12 cellular contexts compared by ENCODE assay signal in genomic region chr6:144758602-144759001, GRCh38.
DNase-seq lines count a peak whose midpoint lies in the region; ATAC-seq and TF ChIP-seq lines count a peak whose summit lies in the region.
"Had no signal": no experiment of that assay in that cellular context is flagged by ENCODE, and none has a peak within 500 bp of the region (broad histone marks: within the 10 kb centered on the region; RNA-seq: fewer than 3 reads in every experiment).

No MANE protein-coding gene starts in this region.

- H3K27ac ChIP-seq in ascending aorta (no peak overlapping the region), body of pancreas (no peak overlapping the region)

- TF ChIP-seq CTCF in astrocyte of the spinal cord (IDR thresholded peaks at IDR 0.05; ENCODE audit: low read depth, low read length) (no peak), retinal pigment epithelial cell (conservative IDR thresholded peaks at IDR 0.05; ENCODE audit: low read depth, low read length) (no peak), ascending aorta (IDR thresholded peaks at IDR 0.05) (no peak), body of pancreas (IDR thresholded peaks at IDR 0.05) (no peak)

- H3K9me3 ChIP-seq in ascending aorta (no peaks in the 10 kb centered on the region), body of pancreas (no peaks in the 10 kb centered on the region)

- POLR2A ChIA-PET in activated CD4-positive, alpha-beta T cell treated with anti-CD3 and anti-CD28 coated beads for 36 hours (lab: Charles Lee), result no interaction called here
- POLR2A ChIA-PET in activated CD4-positive, alpha-beta T cell treated with anti-CD3 and anti-CD28 coated beads, Interleukin-2, amount 10 ng/mL, durations not matched to agents 7 days and 5 days (lab: Charles Lee), result no interaction called here

- 72 to 78% methylated on average over 3 of the region's 3 CpGs for WGBS in body of pancreas, 2 donors

- no peak for TF ChIP-seq POLR2A in body of pancreas (IDR thresholded peaks at IDR 0.05)

- CTCF ChIA-PET in activated CD4-positive, alpha-beta T cell treated with anti-CD3 and anti-CD28 coated beads for 36 hours (lab: Charles Lee), result no interaction called here
- CTCF ChIA-PET in activated CD4-positive, alpha-beta T cell treated with anti-CD3 and anti-CD28 coated beads, Interleukin-2, amount 10 ng/mL, durations not matched to agents 7 days and 5 days (lab: Charles Lee), result no interaction called here

- H3K4me3 ChIP-seq in astrocyte of the spinal cord (ENCODE audit: low read depth, low read length) (no peak overlapping the region), retinal pigment epithelial cell (ENCODE audit: low read length) (no peak overlapping the region), ascending aorta (no peak overlapping the region), body of pancreas (no peak overlapping the region)

- H3K27ac Mint-ChIP-seq in activated CD4-positive, alpha-beta T cell treated with anti-CD3 and anti-CD28 coated beads for 36 hours, result no peak overlapping the region
- no peak overlapping the region for H3K27ac Mint-ChIP-seq in activated CD4-positive, alpha-beta T cell treated with anti-CD3 and anti-CD28 coated beads, Interleukin-2, amount 10 ng/mL, durations not matched to agents 7 days and 5 days
- H3K27ac Mint-ChIP-seq: brain had no signal

- peaks cover 8% of the 10 kb centered on the region for H3K36me3 Mint-ChIP-seq in activated CD4-positive, alpha-beta T cell treated with anti-CD3 and anti-CD28 coated beads for 36 hours (ENCODE audit: low read depth)
- H3K36me3 Mint-ChIP-seq in activated CD4-positive, alpha-beta T cell treated with anti-CD3 and anti-CD28 coated beads, Interleukin-2, amount 10 ng/mL, durations not matched to agents 7 days and 5 days (ENCODE audit: low read depth), result peaks cover 35% of the 10 kb centered on the region

- peak; percentile 68 for ATAC-seq in activated CD4-positive, alpha-beta T cell treated with anti-CD3 and anti-CD28 coated beads for 36 hours
- ATAC-seq in HG03442 (IDR thresholded peaks at IDR 0.05; ENCODE audit: unreplicated experiment) (peak; percentile 46), esophagus mucosa (no peak), body of pancreas (no peak)
- ATAC-seq: left colon had no signal

- no peaks in the 10 kb centered on the region for H3K9me3 Mint-ChIP-seq in activated CD4-positive, alpha-beta T cell treated with anti-CD3 and anti-CD28 coated beads for 36 hours (ENCODE audit: low read depth)
- H3K9me3 Mint-ChIP-seq in activated CD4-positive, alpha-beta T cell treated with anti-CD3 and anti-CD28 coated beads, Interleukin-2, amount 10 ng/mL, durations not matched to agents 7 days and 5 days, result no peaks in the 10 kb centered on the region
- H3K9me3 Mint-ChIP-seq: brain had no signal

- intact Hi-C loops in activated CD4-positive, alpha-beta T cell treated with anti-CD3 and anti-CD28 coated beads for 36 hours (cut with DNase I, micrococcal nuclease), result no loop called here
- intact Hi-C loops in ascending aorta (cut with DNase I) (no loop called here), body of pancreas (cut with DNase I) (no loop called here)

- no peak overlapping the region for H3K4me3 Mint-ChIP-seq in activated CD4-positive, alpha-beta T cell treated with anti-CD3 and anti-CD28 coated beads for 36 hours
- H3K4me3 Mint-ChIP-seq in activated CD4-positive, alpha-beta T cell treated with anti-CD3 and anti-CD28 coated beads, Interleukin-2, amount 10 ng/mL, durations not matched to agents 7 days and 5 days, result no peak overlapping the region
- H3K4me3 Mint-ChIP-seq: brain had no signal

- H3K36me3 ChIP-seq in ascending aorta, result peaks cover 0 to 26% of the 10 kb centered on the region in 2 donors
- no peaks in the 10 kb centered on the region for H3K36me3 ChIP-seq in body of pancreas (replicated peaks in 1 of 2; ENCODE audit: insufficient read depth in 1 of 2, low read depth in 2 of 2)

- no peaks in the 10 kb centered on the region for H3K4me1 Mint-ChIP-seq in activated CD4-positive, alpha-beta T cell treated with anti-CD3 and anti-CD28 coated beads for 36 hours
- no peaks in the 10 kb centered on the region for H3K4me1 Mint-ChIP-seq in activated CD4-positive, alpha-beta T cell treated with anti-CD3 and anti-CD28 coated beads, Interleukin-2, amount 10 ng/mL, durations not matched to agents 7 days and 5 days

- H3K4me1 ChIP-seq in ascending aorta (peaks cover 0 to 3% of the 10 kb centered on the region in 2 donors), body of pancreas (peaks cover 33% of the 10 kb centered on the region)

- H3K27me3 Mint-ChIP-seq in activated CD4-positive, alpha-beta T cell treated with anti-CD3 and anti-CD28 coated beads for 36 hours, result no peaks in the 10 kb centered on the region
- H3K27me3 Mint-ChIP-seq in activated CD4-positive, alpha-beta T cell treated with anti-CD3 and anti-CD28 coated beads, Interleukin-2, amount 10 ng/mL, durations not matched to agents 7 days and 5 days, result no peaks in the 10 kb centered on the region
- H3K27me3 Mint-ChIP-seq: brain had no signal

- no peak for DNase-seq in activated CD4-positive, alpha-beta T cell treated with anti-CD3 and anti-CD28 coated beads for 36 hours
- no peak for DNase-seq in activated CD4-positive, alpha-beta T cell treated with anti-CD3 and anti-CD28 coated beads, Interleukin-2, amount 10 ng/mL, durations not matched to agents 7 days and 5 days
- peak; percentile 18 for DNase-seq in astrocyte of the spinal cord (ENCODE audit: low read depth, low spot score)
- DNase-seq in retinal pigment epithelial cell (ENCODE audit: low read depth), result peak; percentile 15
- no peak for DNase-seq in ascending aorta (ENCODE audit: low spot score in 2 of 2)
- DNase-seq in body of pancreas, result no peak
- DNase-seq: activated T-cell treated with anti-CD3 and anti-CD28 coated beads for 4 hours, left colon, NCI-H1092 treated with DMSO at 0.1 percent for 48 hours had no signal

- in situ Hi-C loops in astrocyte of the spinal cord (cut with HindIII; ENCODE audit: low sequenced_read_pairs), result no loop called here

- H3K27me3 ChIP-seq in ascending aorta, result no peaks in the 10 kb centered on the region
- H3K27me3 ChIP-seq in body of pancreas, result no peaks in the 10 kb centered on the region

Comparison
In these comparisons a context has a peak if more than half of its experiments do, and no peak if none do; other contexts are left out.
1. ATAC-seq: peak in activated CD4-positive, alpha-beta T cell treated with anti-CD3 and anti-CD28 coated beads for 36 hours (single experiment) and HG03442 (single experiment); none in esophagus mucosa (single experiment) and body of pancreas (single experiment).
2. DNase-seq: peak in astrocyte of the spinal cord (single experiment) and retinal pigment epithelial cell (single experiment); none in activated CD4-positive, alpha-beta T cell treated with anti-CD3 and anti-CD28 coated beads for 36 hours (single experiment), activated CD4-positive, alpha-beta T cell treated with anti-CD3 and anti-CD28 coated beads, Interleukin-2, amount 10 ng/mL, durations not matched to agents 7 days and 5 days (single experiment), ascending aorta (0 of 2) and body of pancreas (0 of 4).